1 cellular context compared by ENCODE assay signal in the genomic region with DNA sequence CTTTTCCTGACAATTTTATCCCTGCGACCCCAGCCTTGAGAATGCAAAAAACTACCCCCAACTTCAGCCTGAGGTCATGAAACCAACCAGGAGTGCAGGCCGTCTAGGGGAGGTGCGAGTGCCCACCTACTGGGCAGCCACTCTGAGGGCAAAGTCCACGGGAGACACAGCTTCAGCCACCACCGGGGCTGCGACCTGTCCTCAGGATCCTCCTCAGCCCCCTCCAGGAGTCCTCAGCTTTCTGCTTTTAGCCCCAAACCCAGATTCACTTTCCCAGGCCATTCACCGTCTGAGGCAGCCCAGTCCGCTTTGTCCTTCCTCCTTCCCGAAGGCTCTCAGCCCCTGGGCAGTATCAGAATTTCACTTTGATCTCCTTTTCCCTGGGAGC.
TF ChIP-seq lines count a peak whose summit lies in the region.

No MANE protein-coding gene starts in this region.

TF ChIP-seq in K562, 482 proteins besides CTCF, POLR2A, EP300 and RAD21 (continued from another document):
- TF ChIP-seq, protein P1, sequence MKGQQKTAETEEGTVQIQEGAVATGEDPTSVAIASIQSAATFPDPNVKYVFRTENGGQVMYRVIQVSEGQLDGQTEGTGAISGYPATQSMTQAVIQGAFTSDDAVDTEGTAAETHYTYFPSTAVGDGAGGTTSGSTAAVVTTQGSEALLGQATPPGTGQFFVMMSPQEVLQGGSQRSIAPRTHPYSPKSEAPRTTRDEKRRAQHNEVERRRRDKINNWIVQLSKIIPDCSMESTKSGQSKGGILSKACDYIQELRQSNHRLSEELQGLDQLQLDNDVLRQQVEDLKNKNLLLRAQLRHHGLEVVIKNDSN (CRISPR knock-in tag; IDR thresholded peaks at IDR 0.05), result no peak
- TF ChIP-seq, protein P2, sequence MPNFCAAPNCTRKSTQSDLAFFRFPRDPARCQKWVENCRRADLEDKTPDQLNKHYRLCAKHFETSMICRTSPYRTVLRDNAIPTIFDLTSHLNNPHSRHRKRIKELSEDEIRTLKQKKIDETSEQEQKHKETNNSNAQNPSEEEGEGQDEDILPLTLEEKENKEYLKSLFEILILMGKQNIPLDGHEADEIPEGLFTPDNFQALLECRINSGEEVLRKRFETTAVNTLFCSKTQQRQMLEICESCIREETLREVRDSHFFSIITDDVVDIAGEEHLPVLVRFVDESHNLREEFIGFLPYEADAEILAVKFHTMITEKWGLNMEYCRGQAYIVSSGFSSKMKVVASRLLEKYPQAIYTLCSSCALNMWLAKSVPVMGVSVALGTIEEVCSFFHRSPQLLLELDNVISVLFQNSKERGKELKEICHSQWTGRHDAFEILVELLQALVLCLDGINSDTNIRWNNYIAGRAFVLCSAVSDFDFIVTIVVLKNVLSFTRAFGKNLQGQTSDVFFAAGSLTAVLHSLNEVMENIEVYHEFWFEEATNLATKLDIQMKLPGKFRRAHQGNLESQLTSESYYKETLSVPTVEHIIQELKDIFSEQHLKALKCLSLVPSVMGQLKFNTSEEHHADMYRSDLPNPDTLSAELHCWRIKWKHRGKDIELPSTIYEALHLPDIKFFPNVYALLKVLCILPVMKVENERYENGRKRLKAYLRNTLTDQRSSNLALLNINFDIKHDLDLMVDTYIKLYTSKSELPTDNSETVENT (CRISPR knock-in tag; IDR thresholded peaks at IDR 0.05), result no peak
- no peak for TF ChIP-seq HDAC6 (IDR thresholded peaks at IDR 0.05; ENCODE audit: low read depth, low read length)
TF ChIP-seq in K562: peak in this region for 0.
